ENCODE assay signal across 34 cellular contexts in the genomic region with DNA sequence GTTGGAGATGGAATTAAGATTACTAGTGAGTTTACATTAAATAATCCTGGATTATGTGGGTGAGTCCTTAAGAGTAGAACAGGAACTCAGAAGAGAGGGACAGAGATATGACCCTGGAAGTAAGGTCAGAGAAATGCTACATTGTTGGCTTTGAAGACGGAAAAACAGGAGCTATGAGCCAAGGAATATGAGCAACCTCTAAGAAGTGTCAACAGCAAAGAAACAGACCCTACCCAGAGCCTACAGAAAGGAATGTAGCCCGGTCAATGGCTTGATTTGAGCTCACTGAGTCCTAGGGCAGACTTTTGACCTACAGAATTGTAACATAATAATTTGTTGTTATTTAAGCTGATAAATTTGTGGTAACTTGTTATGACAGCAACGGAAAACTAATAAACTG.
"Had no signal": no experiment of that assay in that cellular context is flagged by ENCODE, and none has a peak within 500 bp of the region (broad histone marks: within the 10 kb centered on the region; RNA-seq: fewer than 3 reads in every experiment).

No MANE protein-coding gene starts in this region.

- H3K27ac ChIP-seq: adrenal gland, body of pancreas, breast epithelium, PC-9, RWPE1, SJCRH30 had no signal

- H3K9me3 ChIP-seq: adrenal gland, body of pancreas, breast epithelium, MG63, SJCRH30, SK-N-SH had no signal

- H3K4me1 Mint-ChIP-seq: activated CD4-positive, alpha-beta T cell treated with anti-CD3 and anti-CD28 coated beads, Interleukin-2, amount 10 ng/mL, durations not matched to agents 24 days and 14 days; IgD-negative memory B cell had no signal

- H3K4me3 Mint-ChIP-seq: activated CD4-positive, alpha-beta T cell treated with anti-CD3 and anti-CD28 coated beads, Interleukin-2, amount 10 ng/mL, durations not matched to agents 24 days and 14 days; activated CD8-positive, alpha-beta T cell treated with anti-CD3 and anti-CD28 coated beads for 36 hours; activated naive CD4-positive, alpha-beta T cell treated with anti-CD3 and anti-CD28 coated beads for 36 hours; IgD-negative memory B cell; T-helper 1 cell treated with Interleukin-12 subunit alpha and Interleukin-12 subunit beta and Interleukin-4 antibody, amounts not matched to agents 30 μg/mL and 1 μg/mL, for 36 hours; T-helper 2 cell treated with Interferon-gamma antibody and Interleukin-4, amounts not matched to agents 5 μg/mL and 100 μg/mL, for 36 hours had no signal

- H3K27ac Mint-ChIP-seq: activated CD4-positive, alpha-beta T cell treated with anti-CD3 and anti-CD28 coated beads, Interleukin-2, amount 10 ng/mL, durations not matched to agents 24 days and 14 days; activated CD8-positive, alpha-beta T cell treated with anti-CD3 and anti-CD28 coated beads for 36 hours; activated naive CD4-positive, alpha-beta T cell treated with anti-CD3 and anti-CD28 coated beads for 36 hours; activated naive CD4-positive, alpha-beta T cell treated with anti-CD3 and anti-CD28 coated beads, Interleukin-2, amount 50 U/mL, for 72 hours; activated T-helper 2 cell treated with anti-CD3 and anti-CD28 coated beads, Interferon-gamma antibody, Interleukin-2, Interleukin-4, amounts not matched to agents 10 μg/mL and 5 μg/mL and 100 μg/mL, durations not matched to agents 14 hours and 24 hours and 36 hours; IgD-negative memory B cell; T-helper 1 cell treated with Interleukin-12 subunit alpha and Interleukin-12 subunit beta and Interleukin-4 antibody, amounts not matched to agents 30 μg/mL and 1 μg/mL, for 36 hours; T-helper 2 cell treated with Interferon-gamma antibody and Interleukin-4, amounts not matched to agents 5 μg/mL and 100 μg/mL, for 36 hours had no signal

- H3K4me3 ChIP-seq: adrenal gland, body of pancreas, breast epithelium, MG63, PC-9, SJCRH30 had no signal

- H3K36me3 ChIP-seq: adrenal gland, breast epithelium, MG63, SJCRH30 had no signal

- H3K9me3 Mint-ChIP-seq: activated CD4-positive, alpha-beta T cell treated with anti-CD3 and anti-CD28 coated beads, Interleukin-2, amount 10 ng/mL, durations not matched to agents 24 days and 14 days; activated naive CD4-positive, alpha-beta T cell treated with anti-CD3 and anti-CD28 coated beads for 36 hours; activated T-helper 2 cell treated with anti-CD3 and anti-CD28 coated beads, Interferon-gamma antibody, Interleukin-2, Interleukin-4, amounts not matched to agents 10 μg/mL and 5 μg/mL and 100 μg/mL, durations not matched to agents 14 hours and 24 hours and 36 hours; T-helper 1 cell treated with Interleukin-12 subunit alpha and Interleukin-12 subunit beta and Interleukin-4 antibody, amounts not matched to agents 30 μg/mL and 1 μg/mL, for 36 hours had no signal

- H3K4me1 ChIP-seq: breast epithelium, SJCRH30 had no signal

- H3K36me3 Mint-ChIP-seq: activated naive CD4-positive, alpha-beta T cell treated with anti-CD3 and anti-CD28 coated beads, Interleukin-2, amount 50 U/mL, for 72 hours; IgD-negative memory B cell had no signal

- ATAC-seq: activated CD8-positive, alpha-beta T cell treated with anti-CD3 and anti-CD28 coated beads for 36 hours; activated naive CD4-positive, alpha-beta T cell treated with anti-CD3 and anti-CD28 coated beads, Interleukin-2, amount 50 U/mL, for 72 hours; body of pancreas had no signal

- DNase-seq: activated CD4-positive, alpha-beta T cell treated with anti-CD3 and anti-CD28 coated beads, Interleukin-2, amount 10 ng/mL, durations not matched to agents 24 days and 14 days; activated CD4-positive, alpha-beta T cell treated with anti-CD3 and anti-CD28 coated beads, Interleukin-2, amount 50 U/mL, for 4 hours; activated CD8-positive, alpha-beta T cell treated with anti-CD3 and anti-CD28 coated beads for 36 hours; activated gamma-delta T cell; activated naive CD4-positive, alpha-beta T cell treated with anti-CD3 and anti-CD28 coated beads for 36 hours; activated T-cell treated with anti-CD3 and anti-CD28 coated beads, Interleukin-2, amount 50 U/mL, for 1 hour; body of pancreas; caudate nucleus; Karpas-422; KBM-7; MG63; NCI-H1048; NCI-H1105 treated with DMSO at 0.1 percent for 48 hours; NCI-H1436; NCI-H1694; NCI-H1930; NCI-H2081 treated with DMSO at 0.1 percent for 48 hours; NCI-H226; NCI-H446 treated with DMSO at 0.1 percent for 48 hours; NCI-H524; NCI-H69; NK-92 treated with Interleukin-12 subunit alpha and Interleukin-12 subunit beta, amount 100 ng/mL, for 24 hours; PC-9; SHP77; SJCRH30; SK-N-SH had no signal

- H3K27me3 ChIP-seq: adrenal gland, body of pancreas, breast epithelium, MG63, SJCRH30 had no signal
